ENCODE assay signal across 23 cellular contexts in genomic region chr1:41615316-41615715, GRCh38.
A peak's percentile ranks its signal among the peaks of the same experiment; 100 is the strongest.
DNase-seq lines count a peak whose midpoint lies in the region; ATAC-seq, FAIRE-seq and TF ChIP-seq lines count a peak whose summit lies in the region.
"Had no signal": no experiment of that assay in that cellular context is flagged by ENCODE, and none has a peak within 500 bp of the region (broad histone marks: within the 10 kb centered on the region; RNA-seq: fewer than 3 reads in every experiment).

No MANE protein-coding gene starts in this region.

- H3K23ac ChIP-seq in IMR-90 (ENCODE audit: low read depth, low read length): no peak overlapping the region
- H3K23ac ChIP-seq in H1 (ENCODE audit: insufficient read length): no peak overlapping the region

- H3K14ac ChIP-seq in IMR-90 (replicated peaks; ENCODE audit: low read depth, low read length) (no peak overlapping the region), H1 (ENCODE audit: insufficient read length) (no peak overlapping the region)

- CTCF ChIA-PET in IMR-90 (lab: Yijun Ruan, JAX): no interaction called here
- CTCF ChIA-PET in H1 (lab: Charles Lee; ENCODE audit: partially characterized antibody): interaction anchor here (1.0 to 1.6 kb wide), 5 partner anchors 9 to 102 kb away, joined by 3 to 6 read pairs (median 3); no protein-coding TSS in a partner anchor

- H2BK12ac ChIP-seq in H1 (ENCODE audit: low read depth, low read length): no peak overlapping the region

- TF ChIP-seq RAD21 in IMR-90 (IDR thresholded peaks at IDR 0.05; ENCODE audit: low read length) (no peak), H1 (IDR thresholded peaks at IDR 0.05 in 1 of 2, conservative IDR thresholded peaks at IDR 0.05 in 1 of 2; ENCODE audit: low read depth in 2 of 2, low read length in 2 of 2) (no peak)

- TF ChIP-seq CTCF in IMR-90 (conservative IDR thresholded peaks at IDR 0.05; ENCODE audit: low read depth, low read length) (no peak), H1 (IDR thresholded peaks at IDR 0.05; ENCODE audit: control extremely low read depth in 1 of 3, insufficient read depth in 1 of 3, low read depth in 1 of 3, low read length in 3 of 3) (no peak), natural killer cell (IDR thresholded peaks at IDR 0.05) (no peak)

- H3K4me3 ChIP-seq in IMR-90 (ENCODE audit: insufficient read depth, low read depth, low read length): no peak overlapping the region
- no peak overlapping the region for H3K4me3 ChIP-seq in H1 (ENCODE audit: extremely low read depth in 1 of 4, insufficient read depth in 2 of 4, low read depth in 3 of 4, low read length in 4 of 4)
- H3K4me3 ChIP-seq: BLaER1, MG63 had no signal

- peaks cover 30 to 46% of the 10 kb centered on the region in 2 donors for H3K4me1 Mint-ChIP-seq in natural killer cell

- no peak overlapping the region for H3K4me2 ChIP-seq in IMR-90 (ENCODE audit: low read depth, low read length)
- H3K4me2 ChIP-seq in H1 (ENCODE audit: insufficient read depth in 1 of 2, low read depth in 2 of 2, low read length in 2 of 2): no peak overlapping the region

- H3K27me3 ChIP-seq in IMR-90 (ENCODE audit: control insufficient read depth, insufficient read depth, low read length) (no peaks in the 10 kb centered on the region), H1 (replicated peaks in 1 of 4; ENCODE audit: control insufficient read depth in 3 of 4, extremely low read depth in 1 of 4, insufficient read depth in 3 of 4, low read length in 3 of 4) (no peaks in the 10 kb centered on the region; a peak in 2 of 7 replicates)
- H3K27me3 ChIP-seq: BLaER1, MG63 had no signal

- H3K79me1 ChIP-seq in IMR-90 (ENCODE audit: low read depth in 1 of 2, low read length in 2 of 2): peaks cover 7 to 20% of the 10 kb centered on the region in 2 experiments; a peak in 2 of 4 replicates
- H3K79me1 ChIP-seq in H1 (ENCODE audit: low read depth, low read length): no peaks in the 10 kb centered on the region

- no peaks in the 10 kb centered on the region for H3K9me3 Mint-ChIP-seq in natural killer cell
- H3K9me3 Mint-ChIP-seq: CD4-positive, alpha-beta memory T cell; IgD-negative memory B cell had no signal

- H3K4ac ChIP-seq in IMR-90 (ENCODE audit: low read depth, low read length) (peak overlapping the region; percentile 12; the same call in 1 of the 2 replicates), H1 (replicated peaks; ENCODE audit: insufficient read length, low read depth, low read length) (no peak overlapping the region)

- H3K18ac ChIP-seq in IMR-90 (ENCODE audit: low read depth, low read length) (0 out of 2 replicates have a peak overlapping the region, but pooled peaks have one; percentile 16), H1 (ENCODE audit: extremely low read depth, low read length) (0 out of 2 replicates have a peak overlapping the region, but pooled peaks have one; percentile 22)

- H2AK5ac ChIP-seq in IMR-90 (ENCODE audit: low read depth, low read length): peak overlapping the region; percentile 54; the same call in 1 of the 2 replicates
- no peak overlapping the region for H2AK5ac ChIP-seq in H1 (ENCODE audit: low read depth, low read length)

- peak overlapping the region; percentile 57 for H3K4me3 Mint-ChIP-seq in natural killer cell
- H3K4me3 Mint-ChIP-seq: CD4-positive, alpha-beta memory T cell; IgD-negative memory B cell had no signal

- dilution Hi-C loops in IMR-90 (cut with HindIII; ENCODE audit: low sequenced_read_pairs, unreplicated experiment): no loop called here

- DNase-seq in IMR-90 (no peak), H1 (ENCODE audit: low read depth in 1 of 2, low spot score in 2 of 2) (peak in 1 of 2 experiments; percentile 24), natural killer cell (no peak), urothelium cell line (ENCODE audit: low spot score) (no peak), germinal center (ENCODE audit: low spot score) (no peak), nucleus accumbens (lab: John Stamatoyannopoulos, UW) (no peak), NCI-H2029 (lab: John Stamatoyannopoulos, UW) (no peak)
- DNase-seq: Calu3; CD4-positive, alpha-beta memory T cell; HCEC 1CT; Karpas-422; MG63; NCI-H1048; NCI-H1436; NCI-H1930; NCI-H2171; NCI-H526; PC-3; RPMI8226; SHP77 treated with DMSO at 0.1 percent for 48 hours had no signal

- ATAC-seq in IMR-90 (ENCODE audit: low read depth): no peak
- no peak for ATAC-seq in natural killer cell
- ATAC-seq: PC-3 had no signal

- H3K4me1 ChIP-seq in IMR-90 (ENCODE audit: control insufficient read depth, insufficient read depth, low read length): peaks cover 20% of the 10 kb centered on the region
- H3K4me1 ChIP-seq in H1 (replicated peaks in 1 of 4; ENCODE audit: control insufficient read depth in 3 of 4, insufficient read depth in 4 of 4, low read length in 3 of 4): peaks cover 2 to 10% (median 6%) of the 10 kb centered on the region in 4 experiments; a peak in 5 of 7 replicates

- intact Hi-C loops in IMR-90 (cut with micrococcal nuclease) (no loop called here), natural killer cell (cut with micrococcal nuclease) (no loop called here)

- TF ChIP-seq POLR2A in IMR-90 (IDR thresholded peaks at IDR 0.05; ENCODE audit: low read depth, low read length): no peak
- TF ChIP-seq POLR2A in H1 (IDR thresholded peaks at IDR 0.05; ENCODE audit: control extremely low read depth in 1 of 2, low read depth in 2 of 2, low read length in 2 of 2): no peak

- no peak overlapping the region for H3K9ac ChIP-seq in IMR-90 (ENCODE audit: low read depth, low read length)
- no peak overlapping the region for H3K9ac ChIP-seq in H1 (replicated peaks in 1 of 4; ENCODE audit: extremely low read depth in 1 of 4, low read depth in 3 of 4, low read length in 3 of 4)
- H3K9ac ChIP-seq: BLaER1 had no signal

- no peak overlapping the region for H4K5ac ChIP-seq in IMR-90 (ENCODE audit: low read depth, low read length)
- no peak overlapping the region for H4K5ac ChIP-seq in H1 (ENCODE audit: insufficient read length, low read depth, low read length)

- H4K91ac ChIP-seq in IMR-90 (ENCODE audit: insufficient read depth, low read depth, low read length) (peak overlapping the region; percentile 1; the same call in 1 of the 2 replicates), H1 (replicated peaks; ENCODE audit: insufficient read length, low read length) (no peak overlapping the region)

- H2BK15ac ChIP-seq in IMR-90 (ENCODE audit: low read depth, low read length) (0 out of 3 replicates have a peak overlapping the region, but pooled peaks have one; percentile 41), H1 (ENCODE audit: low read length) (no peak overlapping the region)

- no peak overlapping the region for H3K56ac ChIP-seq in IMR-90 (ENCODE audit: extremely low read depth, insufficient read depth, low read length)
- H3K56ac ChIP-seq in H1 (replicated peaks; ENCODE audit: insufficient read length, low read depth, low read length): no peak overlapping the region

- H2BK20ac ChIP-seq in IMR-90 (ENCODE audit: low read depth, low read length) (no peak overlapping the region), H1 (ENCODE audit: low read length) (no peak overlapping the region)

- no peak overlapping the region for H2AK9ac ChIP-seq in IMR-90 (replicated peaks; ENCODE audit: low read depth, low read length, poor library complexity)

- no peaks in the 10 kb centered on the region for H3K27me3 Mint-ChIP-seq in natural killer cell (ENCODE audit: low read depth in 2 of 2)
- H3K27me3 Mint-ChIP-seq: CD4-positive, alpha-beta memory T cell; IgD-negative memory B cell had no signal

- H3K27ac ChIP-seq in IMR-90 (ENCODE audit: insufficient read depth, low read length): no peak overlapping the region
- H3K27ac ChIP-seq in H1 (ENCODE audit: low read depth, low read length): no peak overlapping the region
- H3K27ac ChIP-seq: BLaER1 had no signal

- H4K20me1 ChIP-seq in IMR-90 (ENCODE audit: insufficient read depth, low read length) (no peaks in the 10 kb centered on the region), H1 (replicated peaks in 1 of 2; ENCODE audit: control insufficient read depth in 1 of 2, insufficient read depth in 2 of 2, low read length in 2 of 2) (no peaks in the 10 kb centered on the region)
- H4K20me1 ChIP-seq: BLaER1 had no signal

- in situ Hi-C loops in IMR-90 (cut with MboI; ENCODE audit: low sequenced_read_pairs): loop anchor here (5.0 kb wide), 1 partner anchor 52 kb away; no protein-coding TSS in a partner anchor

- H3K36me3 Mint-ChIP-seq in natural killer cell: no peaks in the 10 kb centered on the region

- no peak overlapping the region for H2AFZ ChIP-seq in IMR-90 (replicated peaks; ENCODE audit: low read length, poor library complexity)
- H2AFZ ChIP-seq in H1 (ENCODE audit: low read length): no peak overlapping the region

- no peak overlapping the region for H2BK5ac ChIP-seq in IMR-90 (ENCODE audit: low read depth, low read length, poor library complexity, severe bottlenecking)
- no peak overlapping the region for H2BK5ac ChIP-seq in H1 (ENCODE audit: low read depth, low read length)

- 100% methylated on average over 1 of the region's 8 CpGs; no CpG with 5 or more reads in 1 of the 2 experiments for WGBS in IMR-90 (ENCODE audit: extremely low coverage in 2 of 2, insufficient read length in 1 of 2), 2 experiments
- WGBS in H1 (ENCODE audit: extremely low coverage in 1 of 2, insufficient coverage in 1 of 2, insufficient read length in 1 of 2, insufficient replicate concordance in 2 of 2, low coverage in 1 of 2, low lambda C conversion rate in 2 of 2, missing lambda C conversion rate in 1 of 2), 2 experiments: 93% methylated on average over 8 of the region's 8 CpGs; no CpG with 5 or more reads in 1 of the 2 experiments

- H3K9me3 ChIP-seq in IMR-90 (ENCODE audit: control insufficient read depth, insufficient read depth, low read length): no peaks in the 10 kb centered on the region
- H3K9me3 ChIP-seq in H1 (ENCODE audit: insufficient read depth in 2 of 2, low read depth in 1 of 2, low read length in 1 of 2): no peaks in the 10 kb centered on the region
- H3K9me3 ChIP-seq: BLaER1, MG63 had no signal

- BruUV-seq in IMR-90 (replicated peaks; lab: Mats Ljungman, UMichigan): no TSS peak

- H3K36me3 ChIP-seq in IMR-90 (ENCODE audit: control insufficient read depth, insufficient read depth, low read length) (no peaks in the 10 kb centered on the region), H1 (ENCODE audit: control insufficient read depth in 2 of 4, insufficient read depth in 4 of 4, low read length in 3 of 4) (no peaks in the 10 kb centered on the region)
- H3K36me3 ChIP-seq: BLaER1, MG63 had no signal

- TF ChIP-seq EP300 in H1 (IDR thresholded peaks at IDR 0.05; ENCODE audit: borderline replicate concordance in 1 of 2, low read depth in 2 of 2, low read length in 2 of 2): no peak

- H3K27ac Mint-ChIP-seq in natural killer cell: peak overlapping the region in 1 of 2 donors; percentile 62
- H3K27ac Mint-ChIP-seq: IgD-negative memory B cell had no signal

- H3K9me1 ChIP-seq in IMR-90 (ENCODE audit: insufficient read depth, low read length): peaks cover 7% of the 10 kb centered on the region; the same call in 1 of the 2 replicates

- H2BK120ac ChIP-seq in IMR-90 (ENCODE audit: low read depth, low read length) (0 out of 2 replicates have a peak overlapping the region, but pooled peaks have one; percentile 12), H1 (replicated peaks; ENCODE audit: low read depth, low read length) (no peak overlapping the region)

- H3K23me2 ChIP-seq in H1 (ENCODE audit: low read depth, low read length): no peaks in the 10 kb centered on the region

- H3K79me2 ChIP-seq in H1 (ENCODE audit: control insufficient read depth in 1 of 2, insufficient read depth in 2 of 2, low read length in 2 of 2): no peaks in the 10 kb centered on the region

- FAIRE-seq in H1 (lab: Jason Lieb, UNC) (no peak), urothelium cell line (lab: Jason Lieb, UNC) (peak; percentile 40)
- FAIRE-seq: HTR-8/SVneo had no signal

- H4K8ac ChIP-seq in IMR-90 (ENCODE audit: low read depth in 2 of 2, low read length in 2 of 2): no peak overlapping the region
- no peak overlapping the region; the same call in 1 of the 2 replicates for H4K8ac ChIP-seq in H1 (ENCODE audit: extremely low read depth, insufficient read depth, low read length)

- POLR2A ChIA-PET in IMR-90 (lab: Charles Lee; ENCODE audit: unreplicated experiment) (no interaction called here), H1 (lab: Charles Lee; ENCODE audit: partially characterized antibody) (no interaction called here)
